Comparison of ENCODE assay signal across 9 cellular contexts in the genomic region with DNA sequence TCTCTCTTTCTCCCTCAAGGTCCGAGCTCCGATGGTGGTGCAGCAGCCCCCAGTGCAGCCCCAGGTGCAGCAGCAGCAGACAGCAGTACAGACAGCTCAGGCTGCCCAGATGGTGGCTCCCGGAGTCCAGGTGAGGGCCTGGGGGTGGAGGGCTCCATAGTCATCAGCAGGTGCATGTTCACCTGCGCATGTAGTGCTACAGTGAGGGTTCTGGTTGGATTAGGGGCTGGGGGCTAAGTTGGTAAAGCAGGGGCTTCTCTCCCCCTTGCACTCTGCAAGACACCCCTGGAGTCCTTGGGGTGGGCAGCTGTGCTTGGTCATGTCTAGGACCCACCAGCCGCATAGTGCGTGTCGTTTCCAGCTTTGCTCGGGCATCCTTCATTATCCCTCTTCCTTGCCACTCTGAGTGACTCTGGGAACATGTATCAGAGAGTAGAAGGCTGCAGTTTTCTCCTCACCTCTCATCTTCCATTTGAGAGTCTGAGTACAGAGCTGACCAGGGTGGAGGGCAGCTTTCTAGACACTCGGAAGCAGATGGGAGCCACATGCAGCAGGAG.
A peak's percentile ranks its signal among the peaks of the same experiment; 100 is the strongest.
DNase-seq lines count a peak whose midpoint lies in the region; ATAC-seq and TF ChIP-seq lines count a peak whose summit lies in the region.
"Had no signal": no experiment of that assay in that cellular context is flagged by ENCODE, and none has a peak within 500 bp of the region (broad histone marks: within the 10 kb centered on the region; RNA-seq: fewer than 3 reads in every experiment).

No MANE protein-coding gene starts in this region.

- H3K9ac ChIP-seq in BLaER1, result no peak overlapping the region
- H3K9ac ChIP-seq in trophoblast cell (ENCODE audit: low read length), result no peak overlapping the region
- no peak overlapping the region for H3K9ac ChIP-seq in MM.1S (ENCODE audit: low read length)

- peak overlapping the region; percentile 22 for H4K91ac ChIP-seq in trophoblast cell (ENCODE audit: low read depth, low read length)

- CTCF ChIA-PET in RWPE1 (lab: Yijun Ruan, JAX), result no interaction called here

- H3K27ac ChIP-seq in BLaER1 (no peak overlapping the region), RWPE1 (peak overlapping the region; percentile 97), esophagus (ENCODE audit: low read depth in 2 of 2, low read length in 1 of 2) (peak overlapping the region; percentile 57 to 88), trophoblast cell (ENCODE audit: low read depth, low read length) (peak overlapping the region; percentile 34), MM.1S (ENCODE audit: low read length) (no peak overlapping the region)

- H3K36me3 ChIP-seq in BLaER1 (peaks cover 100% of the 10 kb centered on the region), esophagus (ENCODE audit: control insufficient read depth in 2 of 2, insufficient read depth in 2 of 2, low read length in 1 of 2) (peaks cover 20 to 46% of the 10 kb centered on the region in 2 donors), trophoblast cell (ENCODE audit: control insufficient read depth in 1 of 2, insufficient read depth in 2 of 2, low read length in 2 of 2) (peaks cover 67 to 69% of the 10 kb centered on the region in 2 experiments), MM.1S (replicated peaks; ENCODE audit: insufficient read depth, low read length) (peaks cover 3% of the 10 kb centered on the region)

- peak overlapping the region; percentile 14 for H2BK120ac ChIP-seq in trophoblast cell (ENCODE audit: insufficient read depth, low read length, poor library complexity)

- H2AK5ac ChIP-seq in trophoblast cell (ENCODE audit: low read length), result no peak overlapping the region

- H3K79me2 ChIP-seq in trophoblast cell (ENCODE audit: control insufficient read depth, insufficient read depth, low read length, poor library complexity) (peaks cover 3% of the 10 kb centered on the region), MM.1S (ENCODE audit: low read length) (no peaks in the 10 kb centered on the region)

- no peak for ATAC-seq in HG03378 (IDR thresholded peaks at IDR 0.05; ENCODE audit: unreplicated experiment)

- no peak overlapping the region for H3K4me3 ChIP-seq in BLaER1
- no peak overlapping the region for H3K4me3 ChIP-seq in esophagus (ENCODE audit: low read depth in 1 of 2, low read length in 2 of 2)
- H3K4me3 ChIP-seq in trophoblast cell (ENCODE audit: low read depth, low read length), result no peak overlapping the region
- H3K4me3 ChIP-seq in MM.1S (ENCODE audit: low read length), result no peak overlapping the region

- no peak overlapping the region for H3K23ac ChIP-seq in trophoblast cell (ENCODE audit: low read length)

- H4K8ac ChIP-seq in trophoblast cell (ENCODE audit: low read depth, low read length), result peak overlapping the region; percentile 10

- no peak overlapping the region for H2AFZ ChIP-seq in trophoblast cell (ENCODE audit: insufficient read depth, low read length, poor library complexity)
- H2AFZ ChIP-seq in MM.1S (ENCODE audit: low read length), result no peak overlapping the region

- H3K9me3 ChIP-seq in BLaER1 (no peaks in the 10 kb centered on the region), esophagus (ENCODE audit: control insufficient read depth in 2 of 2, insufficient read depth in 1 of 2, low read depth in 1 of 2, low read length in 1 of 2) (no peaks in the 10 kb centered on the region), trophoblast cell (ENCODE audit: insufficient read depth, low read depth, low read length) (no peaks in the 10 kb centered on the region), MM.1S (replicated peaks; ENCODE audit: insufficient read depth, low read length) (no peaks in the 10 kb centered on the region)

- peak overlapping the region; percentile 33 for H3K18ac ChIP-seq in trophoblast cell (ENCODE audit: low read length)

- H3K4me2 ChIP-seq in BLaER1 (peak overlapping the region; percentile 54), trophoblast cell (ENCODE audit: low read length) (peak overlapping the region; percentile 4), MM.1S (ENCODE audit: low read depth, low read length) (no peak overlapping the region)

- DNase-seq in RWPE1 (ENCODE audit: low spot score), result no peak
- no peak for DNase-seq in trophoblast cell
- DNase-seq in NCI-H2196 treated with DMSO at 0.1 percent for 48 hours (lab: John Stamatoyannopoulos, UW; ENCODE audit: unreplicated experiment), result no peak
- DNase-seq in MM.1S, result no peak
- no peak for DNase-seq in NCI-H1105 (lab: John Stamatoyannopoulos, UW)
- DNase-seq: NCI-H187 treated with DMSO at 0.1 percent for 48 hours had no signal

- no peak overlapping the region for H3K4ac ChIP-seq in trophoblast cell (ENCODE audit: low read depth, low read length)

- peak overlapping the region; percentile 9 for H4K12ac ChIP-seq in trophoblast cell (ENCODE audit: low read depth, low read length)

- H3K79me1 ChIP-seq in trophoblast cell (ENCODE audit: low read length), result peaks cover 21% of the 10 kb centered on the region

- H3K4me1 ChIP-seq in BLaER1 (peaks cover 35% of the 10 kb centered on the region), esophagus (ENCODE audit: control insufficient read depth in 2 of 2, insufficient read depth in 2 of 2, low read length in 1 of 2) (peaks cover 13 to 39% of the 10 kb centered on the region in 2 donors), trophoblast cell (ENCODE audit: control insufficient read depth in 1 of 2, insufficient read depth in 2 of 2, low read length in 2 of 2) (peaks cover 33 to 41% of the 10 kb centered on the region in 2 experiments), MM.1S (ENCODE audit: low read length) (peaks cover 4% of the 10 kb centered on the region; the same call in 1 of the 2 replicates)

- H3F3A ChIP-seq in MM.1S (ENCODE audit: insufficient read depth, low read length), result no peaks in the 10 kb centered on the region

- H2BK5ac ChIP-seq in trophoblast cell (ENCODE audit: low read depth, low read length, poor library complexity), result peak overlapping the region; percentile 24

- no peak for TF ChIP-seq CTCF in RWPE1 (conservative IDR thresholded peaks at IDR 0.05; ENCODE audit: low read depth)
- TF ChIP-seq CTCF in MM.1S (IDR thresholded peaks at IDR 0.05; ENCODE audit: low read length), result no peak

- H4K20me1 ChIP-seq in BLaER1 (peaks cover 97% of the 10 kb centered on the region), MM.1S (ENCODE audit: insufficient read depth, low read length) (peaks cover 4% of the 10 kb centered on the region; the same call in 1 of the 2 replicates)

- H3K9me2 ChIP-seq in MM.1S (replicated peaks; ENCODE audit: insufficient read depth, low read length), result no peaks in the 10 kb centered on the region

- peak overlapping the region; percentile 20 for H2BK12ac ChIP-seq in trophoblast cell (ENCODE audit: low read length)

- WGBS in esophagus, 2 donors, result 76 to 81% methylated on average over 9 of the region's 9 CpGs
- no CpG with 5 or more reads among the region's 9 CpGs for WGBS in trophoblast cell (ENCODE audit: extremely low coverage, insufficient coverage, insufficient read length)

- H3K14ac ChIP-seq in trophoblast cell (ENCODE audit: low read length), result peak overlapping the region; percentile 7

- POLR2A ChIA-PET in RWPE1 (lab: Yijun Ruan, JAX; ENCODE audit: low non-redundant PET), result interaction anchor here (0.6 kb wide), 1 partner anchor 70 kb away, joined by 3 read pairs; no protein-coding TSS in a partner anchor

- H3K27me3 ChIP-seq in BLaER1 (no peaks in the 10 kb centered on the region), esophagus (ENCODE audit: control insufficient read depth in 1 of 2, insufficient read depth in 2 of 2, low read length in 2 of 2) (no peaks in the 10 kb centered on the region), trophoblast cell (ENCODE audit: insufficient read depth, low read length) (no peaks in the 10 kb centered on the region), MM.1S (replicated peaks; ENCODE audit: insufficient read depth, low read length) (no peaks in the 10 kb centered on the region)

Comparison
In these comparisons a context has a peak if more than half of its experiments do, and no peak if none do; other contexts are left out.
1. H3K27ac ChIP-seq: peak in RWPE1 (single experiment), esophagus (2 of 2) and trophoblast cell (single experiment); none in BLaER1 (single experiment) and MM.1S (single experiment).